ENCODE assay signal across 22 cellular contexts in genomic region chr17:6059406-6059805, GRCh38. TPM values are rescaled to one million over a fixed set of nuclear protein-coding genes. Genes with fewer than 3 reads are reported as not detected.
"Had no signal": no experiment of that assay in that cellular context is flagged by ENCODE, and none has a peak within 500 bp of the region (broad histone marks: within the 10 kb centered on the region; RNA-seq: fewer than 3 reads in every experiment).

No MANE protein-coding gene starts in this region.

- H3K36me3 ChIP-seq: ovary, sigmoid colon, stomach, thyroid gland, vagina had no signal

- H3K4me3 ChIP-seq: coronary artery, lung, ovary, psoas muscle, sigmoid colon, stomach, thyroid gland, vagina had no signal

- H3K4me1 ChIP-seq: psoas muscle, sigmoid colon, stomach, thyroid gland, vagina had no signal

- H3K36me3 Mint-ChIP-seq: memory B cell; naive B cell; natural killer cell treated with Interleukin-12 subunit alpha and Interleukin-12 subunit beta and Interleukin-15 and Interleukin-18, amount 100 ng/mL, for 72 hours; stimulated activated effector memory CD8-positive, alpha-beta T cell treated with anti-CD3 and anti-CD28 coated beads, Interleukin-12 subunit alpha, Interleukin-12 subunit beta, amount 100 ng/mL, for 72 hours had no signal

- ATAC-seq: effector memory CD8-positive, alpha-beta T cell; left lobe of liver; natural killer cell treated with Interleukin-12 subunit alpha and Interleukin-12 subunit beta and Interleukin-15 and Interleukin-18, amount 100 ng/mL, for 72 hours; psoas muscle; right cardiac atrium; stimulated activated effector memory CD8-positive, alpha-beta T cell treated with anti-CD3 and anti-CD28 coated beads, Interleukin-12 subunit alpha, Interleukin-12 subunit beta, amount 100 ng/mL, for 72 hours had no signal

- H3K4me3 Mint-ChIP-seq: effector memory CD8-positive, alpha-beta T cell; memory B cell; naive B cell; natural killer cell treated with Interleukin-12 subunit alpha and Interleukin-12 subunit beta and Interleukin-15 and Interleukin-18, amount 100 ng/mL, for 72 hours; neural crest cell; stimulated activated effector memory CD8-positive, alpha-beta T cell treated with anti-CD3 and anti-CD28 coated beads, Interleukin-12 subunit alpha, Interleukin-12 subunit beta, amount 100 ng/mL, for 72 hours had no signal

- H3K27me3 ChIP-seq: ovary, thyroid gland, vagina had no signal

- H3K9me3 ChIP-seq: ovary, psoas muscle, sigmoid colon, stomach, thyroid gland, vagina had no signal

- H3K27ac Mint-ChIP-seq: effector memory CD8-positive, alpha-beta T cell; memory B cell; natural killer cell treated with Interleukin-12 subunit alpha and Interleukin-12 subunit beta and Interleukin-15 and Interleukin-18, amount 100 ng/mL, for 72 hours; stimulated activated effector memory CD8-positive, alpha-beta T cell treated with anti-CD3 and anti-CD28 coated beads, Interleukin-12 subunit alpha, Interleukin-12 subunit beta, amount 100 ng/mL, for 72 hours had no signal

- H3K4me1 Mint-ChIP-seq: memory B cell; naive B cell; stimulated activated effector memory CD8-positive, alpha-beta T cell treated with anti-CD3 and anti-CD28 coated beads, Interleukin-12 subunit alpha, Interleukin-12 subunit beta, amount 100 ng/mL, for 72 hours had no signal

- H3K27ac ChIP-seq: coronary artery, ovary, psoas muscle, sigmoid colon, stomach, thyroid gland, vagina had no signal

- H3K9me3 Mint-ChIP-seq: effector memory CD8-positive, alpha-beta T cell; memory B cell; naive B cell; natural killer cell treated with Interleukin-12 subunit alpha and Interleukin-12 subunit beta and Interleukin-15 and Interleukin-18, amount 100 ng/mL, for 72 hours; neural crest cell; stimulated activated effector memory CD8-positive, alpha-beta T cell treated with anti-CD3 and anti-CD28 coated beads, Interleukin-12 subunit alpha, Interleukin-12 subunit beta, amount 100 ng/mL, for 72 hours had no signal

- DNase-seq: dermis blood vessel endothelial cell; effector memory CD8-positive, alpha-beta T cell; naive B cell; ovary; psoas muscle; right cardiac atrium; sigmoid colon; stimulated activated CD4-positive, alpha-beta T cell treated with anti-CD3 and anti-CD28 coated beads, Interleukin-2, amount 100 ng/mL, for 24 hours; stimulated activated CD4-positive, alpha-beta T cell treated with anti-CD3 and anti-CD28 coated beads, Interleukin-4, amount 100 ng/mL, for 24 hours; stimulated activated naive CD4-positive, alpha-beta T cell treated with Interleukin-2 at 50 U/mL for 16 hours; stomach; thyroid gland; trophoblast cell had no signal

RNA-seq across cellular contexts. Expression of gene WSCD1, which starts 10.8 kb away (rescaled TPM):
- polyA plus RNA-seq: keratinocyte had no signal
